In the genomic region with DNA sequence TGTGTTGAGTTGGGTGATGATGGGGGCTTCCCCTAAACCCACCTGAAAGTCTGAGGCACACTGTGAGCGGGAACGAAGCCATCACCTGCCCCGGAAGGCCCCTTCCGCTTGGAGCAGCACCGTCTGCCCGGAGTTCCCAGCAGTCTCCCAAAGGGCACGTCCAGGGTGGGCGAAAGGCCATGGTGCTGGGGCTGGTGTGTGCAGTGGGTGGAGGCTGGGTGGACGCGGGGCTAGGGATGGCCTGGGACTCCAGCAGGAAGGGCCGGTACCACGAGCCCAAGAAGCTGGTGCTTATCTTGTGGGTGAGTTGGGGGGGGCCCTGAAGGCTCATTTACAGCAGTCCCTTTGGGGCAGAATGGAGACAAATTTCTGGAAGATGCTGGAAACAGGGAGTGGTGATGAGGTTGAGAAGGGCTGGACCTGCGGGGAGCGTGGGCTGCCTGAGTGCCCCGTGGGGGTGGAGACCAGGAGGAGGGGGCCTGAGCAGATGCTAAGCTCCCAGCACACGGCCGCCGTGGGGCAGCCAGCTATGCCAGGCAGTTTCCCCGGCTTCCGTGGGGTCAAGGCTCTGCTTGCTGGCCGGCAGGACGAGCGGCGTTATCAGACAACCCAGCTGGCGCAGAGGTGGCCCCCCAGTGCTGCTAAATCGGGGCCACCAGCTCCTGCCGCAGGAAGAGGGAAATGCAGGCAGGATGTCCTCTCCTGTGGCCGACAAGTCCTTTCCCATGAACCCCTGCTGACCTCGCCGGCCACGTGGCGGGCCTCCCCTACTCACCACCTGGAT, we compare ENCODE assay signal across 20 cellular contexts. TPM values are rescaled to one million over a fixed set of nuclear protein-coding genes. Genes with fewer than 3 reads are reported as not detected.
DNase-seq lines count a peak whose midpoint lies in the region; ATAC-seq and TF ChIP-seq lines count a peak whose summit lies in the region.
"Had no signal": no experiment of that assay in that cellular context is flagged by ENCODE, and none has a peak within 500 bp of the region (broad histone marks: within the 10 kb centered on the region; RNA-seq: fewer than 3 reads in every experiment).

No MANE protein-coding gene starts in this region.

- no peaks in the 10 kb centered on the region for H3K36me3 Mint-ChIP-seq in activated CD4-positive, alpha-beta memory T cell treated with anti-CD3 and anti-CD28 coated beads for 36 hours
- H3K36me3 Mint-ChIP-seq in activated CD4-positive, alpha-beta memory T cell treated with anti-CD3 and anti-CD28 coated beads, Interleukin-2, amount 10 ng/mL, durations not matched to agents 7 days and 5 days (ENCODE audit: low read depth): no peaks in the 10 kb centered on the region
- no peaks in the 10 kb centered on the region for H3K36me3 Mint-ChIP-seq in activated naive CD4-positive, alpha-beta T cell treated with anti-CD3 and anti-CD28 coated beads, Interleukin-2, amount 50 U/mL, for 72 hours

- no peak overlapping the region for H3K4me3 Mint-ChIP-seq in activated CD4-positive, alpha-beta memory T cell treated with anti-CD3 and anti-CD28 coated beads for 36 hours
- no peak overlapping the region for H3K4me3 Mint-ChIP-seq in activated CD4-positive, alpha-beta memory T cell treated with anti-CD3 and anti-CD28 coated beads, Interleukin-2, amount 10 ng/mL, durations not matched to agents 7 days and 5 days
- H3K4me3 Mint-ChIP-seq: activated CD8-positive, alpha-beta T cell treated with anti-CD3 and anti-CD28 coated beads for 36 hours; activated T-helper 17 cell treated with anti-CD3 and anti-CD28 coated beads, Interleukin-2, amount 50 U/mL, for 72 hours had no signal

- peaks cover 3% of the 10 kb centered on the region for H3K4me1 ChIP-seq in upper lobe of right lung

- intact Hi-C loops in activated CD4-positive, alpha-beta memory T cell treated with anti-CD3 and anti-CD28 coated beads for 36 hours (cut with micrococcal nuclease): no loop called here
- intact Hi-C loops in upper lobe of right lung (cut with DNase I): no loop called here

- H3K27ac ChIP-seq in upper lobe of right lung: no peak overlapping the region
- H3K27ac ChIP-seq: BLaER1 treated with 17β-estradiol and CSF1 and Interleukin-3, amounts not matched to agents 10 nM and 100 nM had no signal

- H3K4me1 Mint-ChIP-seq in activated CD4-positive, alpha-beta memory T cell treated with anti-CD3 and anti-CD28 coated beads for 36 hours (ENCODE audit: low read depth): peaks cover 6% of the 10 kb centered on the region
- H3K4me1 Mint-ChIP-seq in activated CD4-positive, alpha-beta memory T cell treated with anti-CD3 and anti-CD28 coated beads, Interleukin-2, amount 10 ng/mL, durations not matched to agents 7 days and 5 days: peaks cover 5% of the 10 kb centered on the region
- H3K4me1 Mint-ChIP-seq: activated T-helper 17 cell treated with anti-CD3 and anti-CD28 coated beads, Interleukin-2, amount 50 U/mL, for 72 hours had no signal

- no peaks in the 10 kb centered on the region for H3K9me3 Mint-ChIP-seq in activated CD4-positive, alpha-beta memory T cell treated with anti-CD3 and anti-CD28 coated beads for 36 hours
- no peaks in the 10 kb centered on the region for H3K9me3 Mint-ChIP-seq in activated CD4-positive, alpha-beta memory T cell treated with anti-CD3 and anti-CD28 coated beads, Interleukin-2, amount 10 ng/mL, durations not matched to agents 7 days and 5 days
- H3K9me3 Mint-ChIP-seq in activated naive CD4-positive, alpha-beta T cell treated with anti-CD3 and anti-CD28 coated beads, Interleukin-2, amount 50 U/mL, for 72 hours: no peaks in the 10 kb centered on the region
- H3K9me3 Mint-ChIP-seq: activated CD8-positive, alpha-beta T cell treated with anti-CD3 and anti-CD28 coated beads for 36 hours; activated T-helper 17 cell treated with anti-CD3 and anti-CD28 coated beads, Interleukin-2, amount 50 U/mL, for 72 hours had no signal

- peaks cover 28% of the 10 kb centered on the region for H3K27me3 ChIP-seq in upper lobe of right lung

- peak; percentile 2 for ATAC-seq in upper lobe of right lung
- no peak for ATAC-seq in activated naive CD4-positive, alpha-beta T cell treated with anti-CD3 and anti-CD28 coated beads, Interleukin-2, amount 50 U/mL, for 72 hours
- ATAC-seq: activated CD8-positive, alpha-beta T cell treated with anti-CD3 and anti-CD28 coated beads for 36 hours; activated T-helper 17 cell treated with anti-CD3 and anti-CD28 coated beads, Interleukin-2, amount 50 U/mL, for 72 hours; mucosa of descending colon had no signal

- H3K9me3 ChIP-seq in upper lobe of right lung: no peaks in the 10 kb centered on the region
- H3K9me3 ChIP-seq: mucosa of descending colon had no signal

- no peak overlapping the region for H3K27ac Mint-ChIP-seq in activated CD4-positive, alpha-beta memory T cell treated with anti-CD3 and anti-CD28 coated beads for 36 hours
- no peak overlapping the region for H3K27ac Mint-ChIP-seq in activated CD4-positive, alpha-beta memory T cell treated with anti-CD3 and anti-CD28 coated beads, Interleukin-2, amount 10 ng/mL, durations not matched to agents 7 days and 5 days
- no peak overlapping the region for H3K27ac Mint-ChIP-seq in activated naive CD4-positive, alpha-beta T cell treated with anti-CD3 and anti-CD28 coated beads, Interleukin-2, amount 50 U/mL, for 72 hours
- H3K27ac Mint-ChIP-seq: activated CD8-positive, alpha-beta T cell treated with anti-CD3 and anti-CD28 coated beads for 36 hours; activated T-helper 17 cell treated with anti-CD3 and anti-CD28 coated beads, Interleukin-2, amount 50 U/mL, for 72 hours had no signal

- POLR2A ChIA-PET in activated CD4-positive, alpha-beta memory T cell treated with anti-CD3 and anti-CD28 coated beads for 36 hours (lab: Charles Lee): no interaction called here
- POLR2A ChIA-PET in activated CD4-positive, alpha-beta memory T cell treated with anti-CD3 and anti-CD28 coated beads, Interleukin-2, amount 10 ng/mL, durations not matched to agents 7 days and 5 days (lab: Charles Lee): no interaction called here

- DNase-seq in activated CD4-positive, alpha-beta memory T cell treated with anti-CD3 and anti-CD28 coated beads for 36 hours: peak; percentile 5
- no peak for DNase-seq in activated CD4-positive, alpha-beta memory T cell treated with anti-CD3 and anti-CD28 coated beads, Interleukin-2, amount 10 ng/mL, durations not matched to agents 7 days and 5 days
- peak; percentile 23 for DNase-seq in glomerular endothelial cell (ENCODE audit: extremely low read depth, low read depth, low spot score)
- peak; percentile 82 to 99 for DNase-seq in lung microvascular endothelial cell (ENCODE audit: low read depth in 2 of 2)
- DNase-seq in upper lobe of right lung: peak; percentile 63
- no peak for DNase-seq in activated naive CD4-positive, alpha-beta T cell (lab: John Stamatoyannopoulos, UW)
- DNase-seq in activated naive CD4-positive, alpha-beta T cell treated with anti-CD3 and anti-CD28 coated beads, Interleukin-2, amount 50 U/mL, for 72 hours (ENCODE audit: low spot score in 2 of 2): no peak
- DNase-seq in activated CD4-positive, alpha-beta T cell treated with anti-CD3 and anti-CD28 coated beads, Interleukin-2, amount 50 U/mL, for 4 hours: no peak
- DNase-seq: 8988T; activated CD8-positive, alpha-beta T cell treated with anti-CD3 and anti-CD28 coated beads for 36 hours; anterior cingulate cortex; DMS53; mucosa of descending colon; NCI-H187 treated with DMSO at 0.1 percent for 48 hours; NCI-H526; nucleus accumbens; small intestine had no signal

- no peaks in the 10 kb centered on the region for H3K36me3 ChIP-seq in upper lobe of right lung
- H3K36me3 ChIP-seq: BLaER1 treated with 17β-estradiol and CSF1 and Interleukin-3, amounts not matched to agents 10 nM and 100 nM had no signal

- no peak for TF ChIP-seq CTCF in upper lobe of right lung (IDR thresholded peaks at IDR 0.05)

- H3K27me3 Mint-ChIP-seq in activated CD4-positive, alpha-beta memory T cell treated with anti-CD3 and anti-CD28 coated beads for 36 hours: peaks cover 18% of the 10 kb centered on the region
- peaks cover 17% of the 10 kb centered on the region for H3K27me3 Mint-ChIP-seq in activated CD4-positive, alpha-beta memory T cell treated with anti-CD3 and anti-CD28 coated beads, Interleukin-2, amount 10 ng/mL, durations not matched to agents 7 days and 5 days

- CTCF ChIA-PET in activated CD4-positive, alpha-beta memory T cell treated with anti-CD3 and anti-CD28 coated beads for 36 hours (lab: Charles Lee): no interaction called here
- CTCF ChIA-PET in activated CD4-positive, alpha-beta memory T cell treated with anti-CD3 and anti-CD28 coated beads, Interleukin-2, amount 10 ng/mL, durations not matched to agents 7 days and 5 days (lab: Charles Lee): no interaction called here

- no peak overlapping the region for H3K4me3 ChIP-seq in upper lobe of right lung
- H3K4me3 ChIP-seq: BLaER1 treated with 17β-estradiol and CSF1 and Interleukin-3, amounts not matched to agents 10 nM and 100 nM; mucosa of descending colon had no signal

RNA-seq across cellular contexts. Expression of gene FLT4, which starts 4.4 kb away (rescaled TPM):
- 1 to 10 TPM; 1.4 to 2.0 TPM for total RNA-seq in activated CD4-positive, alpha-beta memory T cell treated with anti-CD3 and anti-CD28 coated beads for 36 hours
- total RNA-seq in activated CD4-positive, alpha-beta memory T cell treated with anti-CD3 and anti-CD28 coated beads, Interleukin-2, amount 10 ng/mL, durations not matched to agents 7 days and 5 days: under 1 TPM; 0.38 to 0.45 TPM
- 97.3 and 203 TPM in 2 replicates for total RNA-seq in glomerular endothelial cell
- 156 and 289 TPM in 2 replicates for total RNA-seq in lung microvascular endothelial cell
- total RNA-seq in upper lobe of right lung: 38.6 TPM
- 1 to 10 TPM in 1 of 2 donors, under 1 TPM in 1; 0.98 to 2.6 TPM for total RNA-seq in activated naive CD4-positive, alpha-beta T cell treated with anti-CD3 and anti-CD28 coated beads, Interleukin-2, amount 50 U/mL, for 72 hours

RNA-seq across cellular contexts. Expression of gene SCGB3A1, which starts 53.7 kb away (rescaled TPM):
- not detected for total RNA-seq in activated CD4-positive, alpha-beta memory T cell treated with anti-CD3 and anti-CD28 coated beads for 36 hours
- total RNA-seq in activated CD4-positive, alpha-beta memory T cell treated with anti-CD3 and anti-CD28 coated beads, Interleukin-2, amount 10 ng/mL, durations not matched to agents 7 days and 5 days: not detected
- total RNA-seq in glomerular endothelial cell (not detected in 2 replicates), lung microvascular endothelial cell (0.44 and 0.60 TPM in 2 replicates), upper lobe of right lung (86.9 TPM)
- not detected for total RNA-seq in activated naive CD4-positive, alpha-beta T cell treated with anti-CD3 and anti-CD28 coated beads, Interleukin-2, amount 50 U/mL, for 72 hours
- total RNA-seq: activated CD8-positive, alpha-beta T cell treated with anti-CD3 and anti-CD28 coated beads for 36 hours; activated T-helper 17 cell treated with anti-CD3 and anti-CD28 coated beads, Interleukin-2, amount 50 U/mL, for 72 hours; epithelial cell of proximal tubule; mucosa of descending colon had no signal

Comparison
In these comparisons a context has a peak if more than half of its experiments do, and no peak if none do; other contexts are left out.
1. DNase-seq: peak in activated CD4-positive, alpha-beta memory T cell treated with anti-CD3 and anti-CD28 coated beads for 36 hours (single experiment), glomerular endothelial cell (single experiment), lung microvascular endothelial cell (2 of 2) and upper lobe of right lung (single experiment); none in activated CD4-positive, alpha-beta memory T cell treated with anti-CD3 and anti-CD28 coated beads, Interleukin-2, amount 10 ng/mL, durations not matched to agents 7 days and 5 days (single experiment), activated naive CD4-positive, alpha-beta T cell (0 of 4), activated naive CD4-positive, alpha-beta T cell treated with anti-CD3 and anti-CD28 coated beads, Interleukin-2, amount 50 U/mL, for 72 hours (0 of 2) and activated CD4-positive, alpha-beta T cell treated with anti-CD3 and anti-CD28 coated beads, Interleukin-2, amount 50 U/mL, for 4 hours (0 of 2).
2. RNA of gene FLT4, which starts 4.4 kb away (total RNA-seq): 156 to 289 TPM in lung microvascular endothelial cell, 97.3 to 203 TPM in glomerular endothelial cell and 38.6 TPM in upper lobe of right lung (single experiment); 0.98 to 2.6 TPM in activated naive CD4-positive, alpha-beta T cell treated with anti-CD3 and anti-CD28 coated beads, Interleukin-2, amount 50 U/mL, for 72 hours, 1.4 to 2.0 TPM in activated CD4-positive, alpha-beta memory T cell treated with anti-CD3 and anti-CD28 coated beads for 36 hours and 0.38 to 0.45 TPM in activated CD4-positive, alpha-beta memory T cell treated with anti-CD3 and anti-CD28 coated beads, Interleukin-2, amount 10 ng/mL, durations not matched to agents 7 days and 5 days; every median in the first group is over 10 times any median in the second.
3. RNA of gene SCGB3A1, which starts 53.7 kb away (total RNA-seq): 86.9 TPM in upper lobe of right lung (single experiment); 0.44 to 0.60 TPM in lung microvascular endothelial cell, not detected in activated CD4-positive, alpha-beta memory T cell treated with anti-CD3 and anti-CD28 coated beads for 36 hours, not detected in activated CD4-positive, alpha-beta memory T cell treated with anti-CD3 and anti-CD28 coated beads, Interleukin-2, amount 10 ng/mL, durations not matched to agents 7 days and 5 days, not detected in glomerular endothelial cell and not detected in activated naive CD4-positive, alpha-beta T cell treated with anti-CD3 and anti-CD28 coated beads, Interleukin-2, amount 50 U/mL, for 72 hours; every median in the first group is over 10 times any median in the second.